Comparison of ENCODE assay signal across 2 cellular contexts in the genomic region with DNA sequence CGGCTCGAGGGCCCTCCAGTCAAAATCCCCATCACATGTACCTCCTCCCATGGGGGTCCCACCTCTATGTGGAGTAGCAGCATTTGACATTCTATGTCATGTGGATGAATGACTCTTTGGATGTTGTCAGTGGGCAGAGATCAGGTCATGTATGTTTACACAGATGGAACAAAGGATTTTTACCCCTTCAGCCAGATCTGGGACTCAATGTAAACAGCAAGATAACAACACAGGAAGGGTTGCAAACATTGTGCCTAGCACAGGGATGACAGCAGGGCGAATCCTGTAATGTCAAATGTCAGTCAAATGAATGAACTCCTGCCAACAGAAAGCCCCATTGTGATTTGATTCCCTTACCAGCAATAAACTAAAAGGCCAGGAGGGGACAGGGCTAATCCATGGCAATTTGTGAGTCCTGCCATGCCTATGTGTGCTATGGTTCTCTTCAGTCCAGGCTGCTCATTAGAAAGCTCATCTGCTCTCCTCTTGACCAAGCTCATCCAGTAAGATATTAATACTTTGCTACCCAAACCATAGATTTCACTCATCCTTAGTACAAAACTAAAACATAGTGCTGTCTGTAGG.
TF ChIP-seq lines count a peak whose summit lies in the region.

No MANE protein-coding gene starts in this region.

TF ChIP-seq in A549, 52 proteins besides CTCF, POLR2A, EP300 and RAD21 (continued from another document):
- TF ChIP-seq, protein P1, sequence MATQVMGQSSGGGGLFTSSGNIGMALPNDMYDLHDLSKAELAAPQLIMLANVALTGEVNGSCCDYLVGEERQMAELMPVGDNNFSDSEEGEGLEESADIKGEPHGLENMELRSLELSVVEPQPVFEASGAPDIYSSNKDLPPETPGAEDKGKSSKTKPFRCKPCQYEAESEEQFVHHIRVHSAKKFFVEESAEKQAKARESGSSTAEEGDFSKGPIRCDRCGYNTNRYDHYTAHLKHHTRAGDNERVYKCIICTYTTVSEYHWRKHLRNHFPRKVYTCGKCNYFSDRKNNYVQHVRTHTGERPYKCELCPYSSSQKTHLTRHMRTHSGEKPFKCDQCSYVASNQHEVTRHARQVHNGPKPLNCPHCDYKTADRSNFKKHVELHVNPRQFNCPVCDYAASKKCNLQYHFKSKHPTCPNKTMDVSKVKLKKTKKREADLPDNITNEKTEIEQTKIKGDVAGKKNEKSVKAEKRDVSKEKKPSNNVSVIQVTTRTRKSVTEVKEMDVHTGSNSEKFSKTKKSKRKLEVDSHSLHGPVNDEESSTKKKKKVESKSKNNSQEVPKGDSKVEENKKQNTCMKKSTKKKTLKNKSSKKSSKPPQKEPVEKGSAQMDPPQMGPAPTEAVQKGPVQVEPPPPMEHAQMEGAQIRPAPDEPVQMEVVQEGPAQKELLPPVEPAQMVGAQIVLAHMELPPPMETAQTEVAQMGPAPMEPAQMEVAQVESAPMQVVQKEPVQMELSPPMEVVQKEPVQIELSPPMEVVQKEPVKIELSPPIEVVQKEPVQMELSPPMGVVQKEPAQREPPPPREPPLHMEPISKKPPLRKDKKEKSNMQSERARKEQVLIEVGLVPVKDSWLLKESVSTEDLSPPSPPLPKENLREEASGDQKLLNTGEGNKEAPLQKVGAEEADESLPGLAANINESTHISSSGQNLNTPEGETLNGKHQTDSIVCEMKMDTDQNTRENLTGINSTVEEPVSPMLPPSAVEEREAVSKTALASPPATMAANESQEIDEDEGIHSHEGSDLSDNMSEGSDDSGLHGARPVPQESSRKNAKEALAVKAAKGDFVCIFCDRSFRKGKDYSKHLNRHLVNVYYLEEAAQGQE (IDR thresholded peaks at IDR 0.05) = no peak
- TF ChIP-seq, protein P2, sequence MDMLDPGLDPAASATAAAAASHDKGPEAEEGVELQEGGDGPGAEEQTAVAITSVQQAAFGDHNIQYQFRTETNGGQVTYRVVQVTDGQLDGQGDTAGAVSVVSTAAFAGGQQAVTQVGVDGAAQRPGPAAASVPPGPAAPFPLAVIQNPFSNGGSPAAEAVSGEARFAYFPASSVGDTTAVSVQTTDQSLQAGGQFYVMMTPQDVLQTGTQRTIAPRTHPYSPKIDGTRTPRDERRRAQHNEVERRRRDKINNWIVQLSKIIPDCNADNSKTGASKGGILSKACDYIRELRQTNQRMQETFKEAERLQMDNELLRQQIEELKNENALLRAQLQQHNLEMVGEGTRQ (IDR thresholded peaks at IDR 0.05) = no peak
- TF ChIP-seq RFX5 (IDR thresholded peaks at IDR 0.05) (no peak), HOXB5 (CRISPR knock-in tag; IDR thresholded peaks at IDR 0.05) (no peak), HDAC2 (IDR thresholded peaks at IDR 0.05) (no peak), TFCP2L1 (CRISPR knock-in tag; IDR thresholded peaks at IDR 0.05) (no peak), POLR2AphosphoS2 (conservative IDR thresholded peaks at IDR 0.05; ENCODE audit: low read length) (no peak), ZC3H11A (IDR thresholded peaks at IDR 0.05) (no peak), KDM5A (IDR thresholded peaks at IDR 0.05) (no peak), MYC (IDR thresholded peaks at IDR 0.05; ENCODE audit: borderline replicate concordance, low read length) (no peak), FOXS1 (CRISPR knock-in tag; IDR thresholded peaks at IDR 0.05) (no peak), CHD2 (IDR thresholded peaks at IDR 0.05; ENCODE audit: low read length, partially characterized antibody) (no peak)
- TF ChIP-seq, protein P3, sequence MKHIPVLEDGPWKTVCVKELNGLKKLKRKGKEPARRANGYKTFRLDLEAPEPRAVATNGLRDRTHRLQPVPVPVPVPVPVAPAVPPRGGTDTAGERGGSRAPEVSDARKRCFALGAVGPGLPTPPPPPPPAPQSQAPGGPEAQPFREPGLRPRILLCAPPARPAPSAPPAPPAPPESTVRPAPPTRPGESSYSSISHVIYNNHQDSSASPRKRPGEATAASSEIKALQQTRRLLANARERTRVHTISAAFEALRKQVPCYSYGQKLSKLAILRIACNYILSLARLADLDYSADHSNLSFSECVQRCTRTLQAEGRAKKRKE (CRISPR knock-in tag; IDR thresholded peaks at IDR 0.05; ENCODE audit: low read depth) = no peak
- TF ChIP-seq, protein P4, sequence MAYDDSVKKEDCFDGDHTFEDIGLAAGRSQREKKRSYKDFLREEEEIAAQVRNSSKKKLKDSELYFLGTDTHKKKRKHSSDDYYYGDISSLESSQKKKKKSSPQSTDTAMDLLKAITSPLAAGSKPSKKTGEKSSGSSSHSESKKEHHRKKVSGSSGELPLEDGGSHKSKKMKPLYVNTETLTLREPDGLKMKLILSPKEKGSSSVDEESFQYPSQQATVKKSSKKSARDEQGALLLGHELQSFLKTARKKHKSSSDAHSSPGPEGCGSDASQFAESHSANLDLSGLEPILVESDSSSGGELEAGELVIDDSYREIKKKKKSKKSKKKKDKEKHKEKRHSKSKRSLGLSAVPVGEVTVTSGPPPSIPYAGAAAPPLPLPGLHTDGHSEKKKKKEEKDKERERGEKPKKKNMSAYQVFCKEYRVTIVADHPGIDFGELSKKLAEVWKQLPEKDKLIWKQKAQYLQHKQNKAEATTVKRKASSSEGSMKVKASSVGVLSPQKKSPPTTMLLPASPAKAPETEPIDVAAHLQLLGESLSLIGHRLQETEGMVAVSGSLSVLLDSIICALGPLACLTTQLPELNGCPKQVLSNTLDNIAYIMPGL (CRISPR knock-in tag; IDR thresholded peaks at IDR 0.05; ENCODE audit: borderline replicate concordance) = no peak

TF ChIP-seq in GM23338, 12 proteins besides CTCF, POLR2A, EP300 and RAD21 (continued from another document):
- TF ChIP-seq, protein P5, sequence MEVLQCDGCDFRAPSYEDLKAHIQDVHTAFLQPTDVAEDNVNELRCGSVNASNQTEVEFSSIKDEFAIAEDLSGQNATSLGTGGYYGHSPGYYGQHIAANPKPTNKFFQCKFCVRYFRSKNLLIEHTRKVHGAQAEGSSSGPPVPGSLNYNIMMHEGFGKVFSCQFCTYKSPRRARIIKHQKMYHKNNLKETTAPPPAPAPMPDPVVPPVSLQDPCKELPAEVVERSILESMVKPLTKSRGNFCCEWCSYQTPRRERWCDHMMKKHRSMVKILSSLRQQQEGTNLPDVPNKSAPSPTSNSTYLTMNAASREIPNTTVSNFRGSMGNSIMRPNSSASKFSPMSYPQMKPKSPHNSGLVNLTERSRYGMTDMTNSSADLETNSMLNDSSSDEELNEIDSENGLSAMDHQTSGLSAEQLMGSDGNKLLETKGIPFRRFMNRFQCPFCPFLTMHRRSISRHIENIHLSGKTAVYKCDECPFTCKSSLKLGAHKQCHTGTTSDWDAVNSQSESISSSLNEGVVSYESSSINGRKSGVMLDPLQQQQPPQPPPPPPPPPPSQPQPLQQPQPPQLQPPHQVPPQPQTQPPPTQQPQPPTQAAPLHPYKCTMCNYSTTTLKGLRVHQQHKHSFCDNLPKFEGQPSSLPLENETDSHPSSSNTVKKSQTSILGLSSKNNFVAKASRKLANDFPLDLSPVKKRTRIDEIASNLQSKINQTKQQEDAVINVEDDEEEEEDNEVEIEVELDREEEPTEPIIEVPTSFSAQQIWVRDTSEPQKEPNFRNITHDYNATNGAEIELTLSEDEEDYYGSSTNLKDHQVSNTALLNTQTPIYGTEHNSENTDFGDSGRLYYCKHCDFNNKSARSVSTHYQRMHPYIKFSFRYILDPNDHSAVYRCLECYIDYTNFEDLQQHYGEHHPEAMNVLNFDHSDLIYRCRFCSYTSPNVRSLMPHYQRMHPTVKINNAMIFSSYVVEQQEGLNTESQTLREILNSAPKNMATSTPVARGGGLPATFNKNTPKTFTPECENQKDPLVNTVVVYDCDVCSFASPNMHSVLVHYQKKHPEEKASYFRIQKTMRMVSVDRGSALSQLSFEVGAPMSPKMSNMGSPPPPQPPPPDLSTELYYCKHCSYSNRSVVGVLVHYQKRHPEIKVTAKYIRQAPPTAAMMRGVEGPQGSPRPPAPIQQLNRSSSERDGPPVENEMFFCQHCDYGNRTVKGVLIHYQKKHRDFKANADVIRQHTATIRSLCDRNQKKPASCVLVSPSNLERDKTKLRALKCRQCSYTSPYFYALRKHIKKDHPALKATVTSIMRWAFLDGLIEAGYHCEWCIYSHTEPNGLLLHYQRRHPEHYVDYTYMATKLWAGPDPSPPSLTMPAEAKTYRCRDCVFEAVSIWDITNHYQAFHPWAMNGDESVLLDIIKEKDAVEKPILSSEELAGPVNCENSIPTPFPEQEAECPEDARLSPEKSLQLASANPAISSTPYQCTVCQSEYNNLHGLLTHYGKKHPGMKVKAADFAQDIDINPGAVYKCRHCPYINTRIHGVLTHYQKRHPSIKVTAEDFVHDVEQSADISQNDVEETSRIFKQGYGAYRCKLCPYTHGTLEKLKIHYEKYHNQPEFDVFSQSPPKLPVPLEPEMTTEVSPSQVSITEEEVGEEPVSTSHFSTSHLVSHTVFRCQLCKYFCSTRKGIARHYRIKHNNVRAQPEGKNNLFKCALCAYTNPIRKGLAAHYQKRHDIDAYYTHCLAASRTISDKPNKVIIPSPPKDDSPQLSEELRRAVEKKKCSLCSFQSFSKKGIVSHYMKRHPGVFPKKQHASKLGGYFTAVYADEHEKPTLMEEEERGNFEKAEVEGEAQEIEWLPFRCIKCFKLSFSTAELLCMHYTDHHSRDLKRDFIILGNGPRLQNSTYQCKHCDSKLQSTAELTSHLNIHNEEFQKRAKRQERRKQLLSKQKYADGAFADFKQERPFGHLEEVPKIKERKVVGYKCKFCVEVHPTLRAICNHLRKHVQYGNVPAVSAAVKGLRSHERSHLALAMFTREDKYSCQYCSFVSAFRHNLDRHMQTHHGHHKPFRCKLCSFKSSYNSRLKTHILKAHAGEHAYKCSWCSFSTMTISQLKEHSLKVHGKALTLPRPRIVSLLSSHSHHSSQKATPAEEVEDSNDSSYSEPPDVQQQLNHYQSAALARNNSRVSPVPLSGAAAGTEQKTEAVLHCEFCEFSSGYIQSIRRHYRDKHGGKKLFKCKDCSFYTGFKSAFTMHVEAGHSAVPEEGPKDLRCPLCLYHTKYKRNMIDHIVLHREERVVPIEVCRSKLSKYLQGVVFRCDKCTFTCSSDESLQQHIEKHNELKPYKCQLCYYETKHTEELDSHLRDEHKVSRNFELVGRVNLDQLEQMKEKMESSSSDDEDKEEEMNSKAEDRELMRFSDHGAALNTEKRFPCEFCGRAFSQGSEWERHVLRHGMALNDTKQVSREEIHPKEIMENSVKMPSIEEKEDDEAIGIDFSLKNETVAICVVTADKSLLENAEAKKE (CRISPR knock-in tag; IDR thresholded peaks at IDR 0.05) = no peak
- TF ChIP-seq, protein P6, sequence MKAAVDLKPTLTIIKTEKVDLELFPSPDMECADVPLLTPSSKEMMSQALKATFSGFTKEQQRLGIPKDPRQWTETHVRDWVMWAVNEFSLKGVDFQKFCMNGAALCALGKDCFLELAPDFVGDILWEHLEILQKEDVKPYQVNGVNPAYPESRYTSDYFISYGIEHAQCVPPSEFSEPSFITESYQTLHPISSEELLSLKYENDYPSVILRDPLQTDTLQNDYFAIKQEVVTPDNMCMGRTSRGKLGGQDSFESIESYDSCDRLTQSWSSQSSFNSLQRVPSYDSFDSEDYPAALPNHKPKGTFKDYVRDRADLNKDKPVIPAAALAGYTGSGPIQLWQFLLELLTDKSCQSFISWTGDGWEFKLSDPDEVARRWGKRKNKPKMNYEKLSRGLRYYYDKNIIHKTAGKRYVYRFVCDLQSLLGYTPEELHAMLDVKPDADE (IDR thresholded peaks at IDR 0.05) = no peak
- TF ChIP-seq EZH2 (IDR thresholded peaks at IDR 0.05; ENCODE audit: low read depth, unreplicated experiment) (no peak), CREB1 (CRISPR knock-in tag; IDR thresholded peaks at IDR 0.05; ENCODE audit: low read depth) (no peak), ZNF114 (CRISPR knock-in tag; IDR thresholded peaks at IDR 0.05) (no peak), POLR2AphosphoS5 (IDR thresholded peaks at IDR 0.05; ENCODE audit: low read depth) (no peak), EZH2phosphoT487 (IDR thresholded peaks at IDR 0.05; ENCODE audit: unreplicated experiment) (no peak), JUNB (IDR thresholded peaks at IDR 0.05; ENCODE audit: unreplicated experiment) (no peak), STAT1 (IDR thresholded peaks at IDR 0.05; ENCODE audit: unreplicated experiment) (no peak), NANOG (IDR thresholded peaks at IDR 0.05; ENCODE audit: borderline replicate concordance) (no peak)
- TF ChIP-seq, protein P1 (IDR thresholded peaks at IDR 0.05; ENCODE audit: unreplicated experiment) = no peak
